In genomic region chr16:1018447-1018846, GRCh38 we compare ENCODE assay signal across 23 cellular contexts. TPM values are rescaled to one million over a fixed set of nuclear protein-coding genes. Genes with fewer than 3 reads are reported as not detected.
"Had no signal": no experiment of that assay in that cellular context is flagged by ENCODE, and none has a peak within 500 bp of the region (broad histone marks: within the 10 kb centered on the region; RNA-seq: fewer than 3 reads in every experiment).

No MANE protein-coding gene starts in this region.

- H3K4me3 ChIP-seq: lung, prostate gland, transverse colon, uterus had no signal

- H3K9me3 Mint-ChIP-seq: activated B cell treated with CpG ODN at 0.5 μM for 24 hours; activated naive CD4-positive, alpha-beta T cell treated with anti-CD3 and anti-CD28 coated beads for 36 hours; activated naive CD8-positive, alpha-beta T cell treated with anti-CD3 and anti-CD28 coated beads, Interleukin-2, amount 50 U/mL, for 24 hours; activated T-cell treated with anti-CD3 and anti-CD28 coated beads, Interleukin-2, amount 50 U/mL, for 4 hours had no signal

- H3K9me3 ChIP-seq: prostate gland, transverse colon, uterus had no signal

- H3K4me3 Mint-ChIP-seq: activated B cell treated with CpG ODN at 0.5 μM for 24 hours; activated naive CD4-positive, alpha-beta T cell treated with anti-CD3 and anti-CD28 coated beads for 36 hours; activated naive CD8-positive, alpha-beta T cell treated with anti-CD3 and anti-CD28 coated beads, Interleukin-2, amount 50 U/mL, for 24 hours; activated T-cell treated with anti-CD3 and anti-CD28 coated beads, Interleukin-2, amount 50 U/mL, for 4 hours had no signal

- H3K27me3 ChIP-seq: uterus had no signal

- H3K4me1 Mint-ChIP-seq: activated B cell treated with CpG ODN at 0.5 μM for 24 hours; activated naive CD8-positive, alpha-beta T cell treated with anti-CD3 and anti-CD28 coated beads, Interleukin-2, amount 50 U/mL, for 24 hours had no signal

- H3K27ac ChIP-seq: epithelial cell of prostate, foreskin keratinocyte, prostate gland, uterus had no signal

- ATAC-seq: activated naive CD8-positive, alpha-beta T cell treated with anti-CD3 and anti-CD28 coated beads, Interleukin-2, amount 50 U/mL, for 24 hours; activated T-cell treated with anti-CD3 and anti-CD28 coated beads, Interleukin-2, amount 50 U/mL, for 4 hours; foreskin keratinocyte; left colon had no signal

- H3K27me3 Mint-ChIP-seq: activated naive CD8-positive, alpha-beta T cell treated with anti-CD3 and anti-CD28 coated beads, Interleukin-2, amount 50 U/mL, for 24 hours had no signal

- H3K27ac Mint-ChIP-seq: activated B cell treated with CpG ODN at 0.5 μM for 24 hours; activated naive CD4-positive, alpha-beta T cell treated with anti-CD3 and anti-CD28 coated beads for 36 hours; activated naive CD8-positive, alpha-beta T cell treated with anti-CD3 and anti-CD28 coated beads, Interleukin-2, amount 50 U/mL, for 24 hours had no signal

- DNase-seq: activated B cell treated with CpG ODN at 0.5 μM for 24 hours; activated CD4-positive, alpha-beta T cell treated with anti-CD3 and anti-CD28 coated beads for 4 hours; activated CD8-positive, alpha-beta memory T cell treated with anti-CD3 and anti-CD28 coated beads, Interleukin-2, amount 50 U/mL, for 4 hours; activated naive CD4-positive, alpha-beta T cell treated with anti-CD3 and anti-CD28 coated beads for 36 hours; activated naive CD8-positive, alpha-beta T cell treated with anti-CD3 and anti-CD28 coated beads, Interleukin-2, amount 50 U/mL, for 24 hours; activated T-cell treated with anti-CD3 and anti-CD28 coated beads, Interleukin-2, amount 50 U/mL, for 4 hours; foreskin keratinocyte; left colon; stimulated activated CD4-positive, alpha-beta T cell treated with anti-CD3 and anti-CD28 coated beads, Interleukin-2, amount 100 ng/mL, for 24 hours; stimulated activated naive CD4-positive, alpha-beta T cell treated with Interleukin-2 at 50 U/mL for 16 hours; transverse colon had no signal

- H3K4me1 ChIP-seq: foreskin keratinocyte, transverse colon, uterus had no signal

- H3K36me3 ChIP-seq: prostate gland, transverse colon, uterus had no signal

RNA-seq across cellular contexts. Expression of gene SOX8, which starts 36.9 kb away (rescaled TPM):
- total RNA-seq: fibroblast of lung, foreskin keratinocyte, osteoblast had no signal
- polyA plus RNA-seq: foreskin keratinocyte had no signal

RNA-seq across cellular contexts. Expression of gene SSTR5, which starts 54.1 kb away (rescaled TPM):
- total RNA-seq: activated B cell treated with CpG ODN at 0.5 μM for 24 hours; activated naive CD4-positive, alpha-beta T cell treated with anti-CD3 and anti-CD28 coated beads for 36 hours; activated T-cell treated with anti-CD3 and anti-CD28 coated beads, Interleukin-2, amount 50 U/mL, for 4 hours; astrocyte; bronchial epithelial cell; chondrocyte; fibroblast of lung; foreskin keratinocyte; osteoblast; skeletal muscle tissue; subcutaneous adipose tissue; transverse colon; uterus had no signal
- polyA plus RNA-seq: fibroblast of lung, foreskin keratinocyte, lung, neural cell had no signal
